ENCODE assay signal across 10 cellular contexts in genomic region chr12:68001486-68002466, GRCh38. TPM values are rescaled to one million over a fixed set of nuclear protein-coding genes. Genes with fewer than 3 reads are reported as not detected.
DNase-seq lines count a peak whose midpoint lies in the region; ATAC-seq, FAIRE-seq and TF ChIP-seq lines count a peak whose summit lies in the region.
"Had no signal": no experiment of that assay in that cellular context is flagged by ENCODE, and none has a peak within 500 bp of the region (broad histone marks: within the 10 kb centered on the region; RNA-seq: fewer than 3 reads in every experiment).

No MANE protein-coding gene starts in this region.

- no peak overlapping the region for H3K27ac ChIP-seq in RWPE2 (ENCODE audit: poor library complexity, severe bottlenecking)
- no peak overlapping the region for H3K27ac ChIP-seq in kidney (ENCODE audit: low read depth in 2 of 2, low read length in 2 of 2)
- H3K27ac ChIP-seq: SJSA1, thyroid gland had no signal

- peak; percentile 64 for TF ChIP-seq CTCF in RWPE2 (IDR thresholded peaks at IDR 0.05; ENCODE audit: poor library complexity, severe bottlenecking)
- peak; percentile 8 for TF ChIP-seq CTCF in kidney (IDR thresholded peaks at IDR 0.05; ENCODE audit: borderline replicate concordance, extremely low read depth, insufficient read depth)

- no peak overlapping the region for H3K9ac ChIP-seq in kidney (ENCODE audit: low read length in 2 of 2)

- H3K36me3 ChIP-seq in RWPE2 (ENCODE audit: low read depth) = no peaks in the 10 kb centered on the region
- no peaks in the 10 kb centered on the region for H3K36me3 ChIP-seq in kidney (ENCODE audit: control insufficient read depth in 1 of 2, insufficient read depth in 2 of 2, low read length in 2 of 2)
- H3K36me3 ChIP-seq: SJSA1, thyroid gland had no signal

- no peak for FAIRE-seq in kidney (lab: Jason Lieb, UNC)

- no peaks in the 10 kb centered on the region for H3K27me3 ChIP-seq in RWPE2 (ENCODE audit: insufficient read depth, poor library complexity, severe bottlenecking)
- H3K27me3 ChIP-seq: thyroid gland had no signal

- H3K4me3 ChIP-seq in RWPE2 (ENCODE audit: severe bottlenecking) (no peak overlapping the region), kidney (ENCODE audit: low read length in 2 of 2) (no peak overlapping the region)
- H3K4me3 ChIP-seq: SJSA1, thyroid gland had no signal

- H3K4me1 ChIP-seq in RWPE2 (ENCODE audit: insufficient read depth, poor library complexity, severe bottlenecking) (no peaks in the 10 kb centered on the region), kidney (ENCODE audit: control insufficient read depth in 1 of 2, insufficient read depth in 1 of 2, low read depth in 1 of 2, low read length in 2 of 2) (no peaks in the 10 kb centered on the region)
- H3K4me1 ChIP-seq: SJSA1, thyroid gland had no signal

- H3K9me3 ChIP-seq in RWPE2 (ENCODE audit: severe bottlenecking) (no peaks in the 10 kb centered on the region), kidney (ENCODE audit: control insufficient read depth in 1 of 2, low read length in 2 of 2) (no peaks in the 10 kb centered on the region)
- H3K9me3 ChIP-seq: SJSA1, thyroid gland had no signal

- ATAC-seq in RWPE2 (ENCODE audit: low read depth) = no peak
- no peak for ATAC-seq in GM18511 (IDR thresholded peaks at IDR 0.05; ENCODE audit: unreplicated experiment)

- DNase-seq in D341Med (ENCODE audit: low spot score) = peak; percentile 18
- DNase-seq in HCEC 1CT = peak; percentile 13
- no peak for DNase-seq in RWPE2 (ENCODE audit: low spot score)
- no peak for DNase-seq in kidney
- no peak for DNase-seq in pons (ENCODE audit: low spot score)
- no peak for DNase-seq in central memory CD4-positive, alpha-beta T cell
- DNase-seq in SKM-1 (lab: John Stamatoyannopoulos, UW; ENCODE audit: unreplicated experiment) = no peak
- DNase-seq: thyroid gland had no signal

- intact Hi-C loops in kidney (cut with DNase I) = no loop called here

RNA-seq across cellular contexts. Expression of gene IFNG-AS1, which starts 12.5 kb away (rescaled TPM):
- total RNA-seq in kidney = 0.85 TPM
- polyA plus RNA-seq in kidney (ENCODE audit: insufficient read depth, low read depth, low replicate concordance) = not detected
- total RNA-seq: SJSA1 had no signal

Comparison
In these comparisons a context has a peak if more than half of its experiments do, and no peak if none do; other contexts are left out.
1. DNase-seq: peak in D341Med (single experiment) and HCEC 1CT (single experiment); none in RWPE2 (single experiment), kidney (single experiment), pons (single experiment), central memory CD4-positive, alpha-beta T cell (single experiment) and SKM-1 (single experiment).